In genomic region chr3:85950435-85950834, GRCh38 we compare ENCODE assay signal across 32 cellular contexts.
"Had no signal": no experiment of that assay in that cellular context is flagged by ENCODE, and none has a peak within 500 bp of the region (broad histone marks: within the 10 kb centered on the region; RNA-seq: fewer than 3 reads in every experiment).

No MANE protein-coding gene starts in this region.

- H3K36me3 ChIP-seq: SJCRH30 had no signal

- H3K4me1 ChIP-seq: SJCRH30 had no signal

- H3K4me2 ChIP-seq: PC-9 had no signal

- H3K27me3 ChIP-seq: SJCRH30 had no signal

- H3K27ac ChIP-seq: PC-9, RWPE1, SJCRH30, SK-N-MC had no signal

- H2AFZ ChIP-seq: PC-9 had no signal

- DNase-seq: Karpas-422, NCI-H1048, NCI-H1092 treated with DMSO at 0.1 percent for 48 hours, NCI-H1105 treated with DMSO at 0.1 percent for 48 hours, NCI-H1417, NCI-H1436, NCI-H146, NCI-H1694, NCI-H187, NCI-H1930, NCI-H2029 treated with DMSO at 0.1 percent for 48 hours, NCI-H2081 treated with DMSO at 0.1 percent for 48 hours, NCI-H2107, NCI-H2171, NCI-H226, NCI-H446 treated with DMSO at 0.1 percent for 48 hours, NCI-H510A, NCI-H524, NCI-H526, NCI-H69, NCI-H748 treated with DMSO at 0.1 percent for 48 hours, NCI-H82, PC-9, SHP77, SIG-M5, SJCRH30, T-cell had no signal

- H3K4me3 ChIP-seq: PC-9, SJCRH30, SK-N-MC had no signal

- H3K9me3 ChIP-seq: SJCRH30 had no signal

- ATAC-seq: Panc1, Right ventricle myocardium inferior, SK-N-SH treated with all-trans-retinoic acid at 6 μM for 48 hours, T-cell had no signal
